Comparison of ENCODE assay signal across 14 cellular contexts in the genomic region with DNA sequence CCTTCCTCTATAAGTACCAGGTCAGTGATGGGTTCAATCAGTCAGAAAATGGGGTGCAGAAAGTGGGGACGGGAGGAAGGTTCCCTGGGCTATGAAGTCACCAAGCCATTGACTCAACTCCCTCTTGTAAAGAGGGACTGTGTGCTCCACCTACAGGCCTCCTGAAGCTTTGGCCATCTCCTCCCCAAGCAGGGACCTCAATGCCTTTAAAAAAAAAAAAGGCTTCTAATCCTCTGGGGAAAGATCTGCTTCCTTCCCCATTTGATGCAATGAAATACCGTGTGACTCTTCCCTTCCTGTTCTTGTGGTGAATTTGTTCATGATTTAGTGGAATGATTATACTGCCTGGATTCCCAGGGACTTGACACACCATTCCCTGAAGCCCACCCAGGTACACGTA. TPM values are rescaled to one million over a fixed set of nuclear protein-coding genes. Genes with fewer than 3 reads are reported as not detected.
A peak's percentile ranks its signal among the peaks of the same experiment; 100 is the strongest.
DNase-seq lines count a peak whose midpoint lies in the region; ATAC-seq, FAIRE-seq and TF ChIP-seq lines count a peak whose summit lies in the region.
"Had no signal": no experiment of that assay in that cellular context is flagged by ENCODE, and none has a peak within 500 bp of the region (broad histone marks: within the 10 kb centered on the region; RNA-seq: fewer than 3 reads in every experiment).

No MANE protein-coding gene starts in this region.

- H3K4me2 ChIP-seq in K562 (ENCODE audit: insufficient read depth, low read length) = no peak overlapping the region
- H3K4me2 ChIP-seq: SK-N-SH had no signal

- no peak overlapping the region for H2AFZ ChIP-seq in K562 (ENCODE audit: low read depth, low read length)

- no peak for TF ChIP-seq EP300 in K562 (IDR thresholded peaks at IDR 0.05; ENCODE audit: low read length)

- no peaks in the 10 kb centered on the region; the same call in 1 of the 2 replicates for H4K20me1 ChIP-seq in K562 (replicated peaks; ENCODE audit: control insufficient read depth, insufficient read depth, low read length)

- peak; percentile 79 for ATAC-seq in K562
- ATAC-seq: natural killer cell treated with Interleukin-12 subunit alpha and Interleukin-12 subunit beta and Interleukin-15 and Interleukin-18, amount 100 ng/mL, for 72 hours had no signal

- no peak overlapping the region for H3K4me3 ChIP-seq in A673 (ENCODE audit: low read depth, low read length, poor library complexity, severe bottlenecking)
- no peak overlapping the region for H3K4me3 ChIP-seq in H7 (ENCODE audit: insufficient read depth, low read depth, low read length)
- no peak overlapping the region for H3K4me3 ChIP-seq in K562
- H3K4me3 ChIP-seq in testis = no peak overlapping the region
- no peak overlapping the region for H3K4me3 ChIP-seq in right atrium auricular region

- POLR2A ChIA-PET in A673 (lab: Charles Lee; ENCODE audit: low non-redundant PET) (no interaction called here), K562 (lab: Yijun Ruan, JAX) (interaction anchor here (0.6 to 0.8 kb wide), 2 partner anchors 14 to 26 kb away, joined by 3 read pairs; no protein-coding TSS in a partner anchor)

- H3K79me2 ChIP-seq in K562 (ENCODE audit: control insufficient read depth, insufficient read depth, low read length) = no peaks in the 10 kb centered on the region

- TF ChIP-seq RAD21 in K562 (CRISPR knock-in tag; conservative IDR thresholded peaks at IDR 0.05 in 1 of 2, IDR thresholded peaks at IDR 0.05 in 1 of 2) = peak in 1 of 2 experiments; percentile 44; a peak in 1 of 4 replicates

- in situ Hi-C loops in K562 (cut with MboI) = loop anchor here (25.0 kb wide), 1 partner anchor 311 kb away; no protein-coding TSS in a partner anchor

- H3K9ac ChIP-seq in K562 (ENCODE audit: insufficient read depth in 1 of 2, low read depth in 2 of 2, low read length in 2 of 2) = no peak overlapping the region
- H3K9ac ChIP-seq: SK-N-SH had no signal

- intact Hi-C loops in A673 (cut with micrococcal nuclease; ENCODE audit: unreplicated experiment) (no loop called here), K562 (cut with micrococcal nuclease) (no loop called here), testis (cut with DNase I; ENCODE audit: low total_unique reads) (no loop called here)

- no peak for TF ChIP-seq POLR2A in K562 (conservative IDR thresholded peaks at IDR 0.05)
- no peak for TF ChIP-seq POLR2A in testis (IDR thresholded peaks at IDR 0.05)

- H3K4me1 ChIP-seq in A673 (ENCODE audit: insufficient read depth, low read length, poor library complexity, severe bottlenecking) (no peaks in the 10 kb centered on the region), K562 (replicated peaks in 1 of 2; ENCODE audit: control insufficient read depth in 2 of 2, insufficient read depth in 2 of 2, low read length in 2 of 2) (no peaks in the 10 kb centered on the region), testis (no peaks in the 10 kb centered on the region), right atrium auricular region (no peaks in the 10 kb centered on the region)

- H3K9me1 ChIP-seq in K562 (ENCODE audit: control insufficient read depth, insufficient read depth, low read length) = no peaks in the 10 kb centered on the region

- H3K27me3 ChIP-seq in A673 (replicated peaks; ENCODE audit: insufficient read depth, low read depth, low read length, poor library complexity) (no peaks in the 10 kb centered on the region), H7 (ENCODE audit: control insufficient read depth, insufficient read depth, low read length) (no peaks in the 10 kb centered on the region), K562 (ENCODE audit: control insufficient read depth in 2 of 2, insufficient read depth in 2 of 2, low read length in 2 of 2) (peaks cover 6 to 12% of the 10 kb centered on the region in 2 experiments; a peak in 4 of 5 replicates), testis (no peaks in the 10 kb centered on the region), right atrium auricular region (no peaks in the 10 kb centered on the region)

- peak; percentile 56 for FAIRE-seq in K562 (lab: Jason Lieb, UNC)

- 0% methylated on average over 3 of the region's 3 CpGs for WGBS in K562 (ENCODE audit: insufficient coverage, low coverage, missing lambda C conversion rate)
- WGBS in testis, 2 donors = 54 to 61% methylated on average over 3 of the region's 3 CpGs

- BruUV-seq in A673 (replicated peaks; lab: Mats Ljungman, UMichigan) (no TSS peak), K562 (replicated peaks; lab: Mats Ljungman, UMichigan) (no TSS peak)

- CTCF ChIA-PET in A673 (lab: Charles Lee) (interaction anchor here (0.6 to 1.8 kb wide), 2 partner anchors 66 to 466 kb away, joined by 3 to 5 read pairs; no protein-coding TSS in a partner anchor), K562 (lab: Yijun Ruan, JAX; ENCODE audit: low intra/inter-chr PET ratio) (interaction anchor here (0.7 kb wide), 1 partner anchor 460 kb away, joined by 3 read pairs; no protein-coding TSS in a partner anchor)

- peak; percentile 45 for DNase-seq in A673 (ENCODE audit: low spot score)
- DNase-seq in H7 = peak; percentile 66
- peak; percentile 33 for DNase-seq in NOMO-1 treated with dmso at 0.1 percent for 144 hours (lab: John Stamatoyannopoulos, UW; ENCODE audit: unreplicated experiment)
- DNase-seq in K562 (ENCODE audit: extremely low read depth in 1 of 4, low spot score in 3 of 4) = peak in 2 of 4 experiments; percentile 30 to 33
- DNase-seq in testis = no peak
- no peak for DNase-seq in right atrium auricular region (ENCODE audit: low spot score)
- no peak for DNase-seq in stimulated activated naive CD4-positive, alpha-beta T cell (lab: John Stamatoyannopoulos, UW)
- DNase-seq in mucosa of gallbladder (ENCODE audit: low spot score) = no peak
- DNase-seq: activated CD4-positive, alpha-beta T cell treated with anti-CD3 and anti-CD28 coated beads, Interleukin-2, amount 50 U/mL, for 1 hour; activated naive CD4-positive, alpha-beta T cell treated with Interleukin-2 at 50 U/mL for 16 hours; islet precursor cell; SK-N-SH had no signal

- H3K9me3 ChIP-seq in A673 (ENCODE audit: low read depth, low read length, poor library complexity, severe bottlenecking) = no peaks in the 10 kb centered on the region
- no peaks in the 10 kb centered on the region for H3K9me3 ChIP-seq in K562 (replicated peaks; ENCODE audit: control insufficient read depth, insufficient read depth, low read depth, low read length)
- H3K9me3 ChIP-seq in testis = no peaks in the 10 kb centered on the region
- H3K9me3 ChIP-seq in right atrium auricular region = no peaks in the 10 kb centered on the region
- H3K9me3 ChIP-seq: SK-N-SH had no signal

- no peaks in the 10 kb centered on the region for H3K36me3 ChIP-seq in A673 (ENCODE audit: insufficient read depth, low read length, poor library complexity, severe bottlenecking)
- no peaks in the 10 kb centered on the region for H3K36me3 ChIP-seq in H7 (replicated peaks; ENCODE audit: control insufficient read depth, insufficient read depth, low read length)
- H3K36me3 ChIP-seq in K562 (ENCODE audit: control insufficient read depth, insufficient read depth, low read length) = no peaks in the 10 kb centered on the region
- no peaks in the 10 kb centered on the region for H3K36me3 ChIP-seq in testis (ENCODE audit: low read depth, missing control alignments)
- H3K36me3 ChIP-seq in right atrium auricular region = no peaks in the 10 kb centered on the region

- TF ChIP-seq CTCF in A673 (conservative IDR thresholded peaks at IDR 0.05; ENCODE audit: low read depth, low read length) (no peak), K562 (IDR thresholded peaks at IDR 0.05 in 2 of 3, conservative IDR thresholded peaks at IDR 0.05 in 1 of 3; ENCODE audit: insufficient read depth in 2 of 3, low read depth in 1 of 3, low read length in 3 of 3) (peak in 2 of 3 experiments; percentile 48 to 55; a peak in 4 of 6 replicates), testis (IDR thresholded peaks at IDR 0.05) (no peak), right atrium auricular region (IDR thresholded peaks at IDR 0.05) (no peak)

- H3K27ac ChIP-seq in A673 (ENCODE audit: low read depth, low read length, poor library complexity, severe bottlenecking) = no peak overlapping the region
- H3K27ac ChIP-seq in K562 (ENCODE audit: extremely low read depth, low read depth, low read length) = no peak overlapping the region
- H3K27ac ChIP-seq in testis = no peak overlapping the region
- H3K27ac ChIP-seq in right atrium auricular region = no peak overlapping the region

RNA-seq across cellular contexts. Expression of gene VWA3A, which starts 30.8 kb away (rescaled TPM):
- total RNA-seq in A673 (2021) (0.57 and 0.64 TPM in 2 replicates), K562 (2014; rRNA removed) (not detected in 2 replicates), K562 (2014; rRNA removed; fragmentation: Illumina TruSeq; extraction: Trizol) (not detected in 2 replicates), K562 (2015; rRNA removed; fragmentation: Illumina TruSeq; extraction: Trizol) (not detected in 2 replicates), K562 (2021) (not detected in 2 replicates), testis (1 to 10 TPM; 5.0 to 9.8 TPM), right atrium auricular region (not detected), mucosa of gallbladder (0.32 TPM)
- total RNA-seq in H7 (2014; rRNA removed; shearing (Covaris generic)) = 0.24 TPM in 1 of 2 replicates, not detected in the other
- not detected in 2 replicates for total RNA-seq in K562 (2011; cell fraction: chromatin; rRNA removed; ENCODE audit: low replicate concordance)
- not detected in 2 replicates for total RNA-seq in K562 (2011; cell fraction: nucleolus; rRNA removed)
- not detected in 2 replicates for total RNA-seq in K562 (2011; cell fraction: nucleoplasm; rRNA removed)
- polyA plus RNA-seq in K562 (2011; rRNA removed) (not detected in 2 replicates), K562 (2014; fragmentation: Illumina TruSeq; extraction: Trizol) (not detected in 2 replicates), K562 (2014; fragmentation: Nextera tagmentation; extraction: Ambion mirVana) (not detected), K562 (2014; rRNA removed) (not detected in 2 replicates), testis (ENCODE audit: insufficient read depth, low read depth, low replicate concordance) (15.8 TPM)
- polyA plus RNA-seq in K562 (2011; cell fraction: cytosol; rRNA removed) = 0.01 TPM in 1 of 2 replicates, not detected in the other
- 0.26 TPM in 1 of 2 replicates, not detected in the other for polyA plus RNA-seq in K562 (2011; cell fraction: nucleus; rRNA removed)
- 0.03 TPM in 1 of 2 replicates, not detected in the other for polyA plus RNA-seq in K562 (2012)
- polyA minus RNA-seq in K562 (2011; rRNA and poly(A)+ RNA removed) = not detected in 2 replicates
- not detected in 2 replicates for polyA minus RNA-seq in K562 (2011; cell fraction: cytosol; rRNA and poly(A)+ RNA removed)
- not detected in 2 replicates for polyA minus RNA-seq in K562 (2011; cell fraction: nucleus; rRNA and poly(A)+ RNA removed)
- total RNA-seq: Daoy had no signal
- polyA plus RNA-seq: SK-N-SH had no signal

RNA-seq across cellular contexts. Expression of gene SDR42E2, which starts 39.2 kb away (rescaled TPM):
- total RNA-seq in A673 (2021) = not detected in 2 replicates
- total RNA-seq in H7 (2014; rRNA removed; shearing (Covaris generic)) = 0.04 TPM in 1 of 2 replicates, not detected in the other
- 0.28 TPM in 1 of 2 replicates, not detected in the other for total RNA-seq in K562 (2011; cell fraction: chromatin; rRNA removed; ENCODE audit: low replicate concordance)
- total RNA-seq in K562 (2011; cell fraction: nucleolus; rRNA removed) = 0.13 TPM in 1 of 2 replicates, not detected in the other
- total RNA-seq in K562 (2011; cell fraction: nucleoplasm; rRNA removed) = 0.22 and 0.53 TPM in 2 replicates
- not detected in 2 replicates for total RNA-seq in K562 (2014; rRNA removed)
- not detected in 2 replicates for total RNA-seq in K562 (2014; rRNA removed; fragmentation: Illumina TruSeq; extraction: Trizol)
- 0.07 TPM in 1 of 2 replicates, not detected in the other for total RNA-seq in K562 (2015; rRNA removed; fragmentation: Illumina TruSeq; extraction: Trizol)
- not detected in 2 replicates for total RNA-seq in K562 (2021)
- 0.03 and 0.08 TPM in 2 replicates for polyA plus RNA-seq in K562 (2011; rRNA removed)
- 0.03 TPM in 1 of 2 replicates, not detected in the other for polyA plus RNA-seq in K562 (2011; cell fraction: cytosol; rRNA removed)
- polyA plus RNA-seq in K562 (2011; cell fraction: nucleus; rRNA removed) = 0.06 and 0.09 TPM in 2 replicates
- 0.04 and 0.07 TPM in 2 replicates for polyA plus RNA-seq in K562 (2012)
- polyA plus RNA-seq in K562 (2014; fragmentation: Illumina TruSeq; extraction: Trizol) = 0.04 TPM in 1 of 2 replicates, not detected in the other
- polyA plus RNA-seq in K562 (2014; fragmentation: Nextera tagmentation; extraction: Ambion mirVana) = under 1 TPM; 0.04 to 0.06 TPM
- not detected in 2 replicates for polyA plus RNA-seq in K562 (2014; rRNA removed)
- polyA minus RNA-seq in K562 (2011; rRNA and poly(A)+ RNA removed) = not detected in 2 replicates
- not detected in 2 replicates for polyA minus RNA-seq in K562 (2011; cell fraction: cytosol; rRNA and poly(A)+ RNA removed)
- polyA minus RNA-seq in K562 (2011; cell fraction: nucleus; rRNA and poly(A)+ RNA removed) = 0.22 and 0.27 TPM in 2 replicates
- total RNA-seq in testis = under 1 TPM; 0.31 TPM
- 1.4 TPM for polyA plus RNA-seq in testis (ENCODE audit: insufficient read depth, low read depth, low replicate concordance)
- total RNA-seq in right atrium auricular region = not detected
- 0.26 TPM for total RNA-seq in mucosa of gallbladder
- total RNA-seq: Daoy had no signal
- polyA plus RNA-seq: SK-N-SH had no signal

Comparison
In these comparisons a context has a peak if more than half of its experiments do, and no peak if none do; other contexts are left out.
1. DNase-seq: peak in A673 (single experiment), H7 (single experiment) and NOMO-1 treated with dmso at 0.1 percent for 144 hours (single experiment); none in testis (single experiment), right atrium auricular region (single experiment), stimulated activated naive CD4-positive, alpha-beta T cell (0 of 6) and mucosa of gallbladder (single experiment).
2. CTCF ChIP-seq: peak in K562 (2 of 3); none in A673 (single experiment), testis (0 of 3) and right atrium auricular region (0 of 2).